Comparison of ENCODE assay signal across 18 cellular contexts in the genomic region with DNA sequence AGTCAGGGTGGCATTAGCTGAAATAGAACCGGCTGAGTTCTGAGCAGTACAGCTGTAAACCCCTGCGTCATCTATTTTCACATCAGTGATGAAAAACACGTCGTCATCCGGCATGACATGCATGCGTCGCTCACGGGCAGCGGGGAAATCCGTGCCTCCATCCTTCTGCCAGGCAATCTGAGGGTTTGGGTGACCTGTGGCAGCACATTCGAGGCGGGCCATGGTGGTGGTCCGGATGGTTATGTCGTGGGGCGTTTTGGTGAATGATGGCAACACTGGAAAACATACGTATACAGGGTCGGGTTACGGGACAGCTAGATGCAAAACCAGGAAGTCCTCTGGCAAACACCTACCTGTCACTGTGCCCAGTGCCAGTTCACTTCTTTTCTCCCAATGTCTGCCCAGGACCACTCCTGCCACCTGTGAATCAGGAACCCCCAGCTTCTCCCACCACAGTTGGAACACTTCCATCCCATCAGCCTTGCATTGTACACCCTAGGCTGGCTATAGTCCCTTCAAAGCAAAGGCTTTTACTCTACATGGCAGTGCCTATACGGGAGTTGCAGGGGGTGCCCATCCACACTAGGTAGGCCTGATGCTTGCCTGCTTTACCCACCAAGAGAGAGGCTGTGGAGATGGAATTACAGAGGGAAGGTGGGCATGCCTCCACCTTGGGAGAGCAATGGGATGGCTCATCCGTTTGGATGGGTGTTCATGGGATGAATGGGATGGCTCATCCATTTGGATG.
DNase-seq lines count a peak whose midpoint lies in the region; ATAC-seq and TF ChIP-seq lines count a peak whose summit lies in the region.
"Had no signal": no experiment of that assay in that cellular context is flagged by ENCODE, and none has a peak within 500 bp of the region (broad histone marks: within the 10 kb centered on the region; RNA-seq: fewer than 3 reads in every experiment).

No MANE protein-coding gene starts in this region.

- H3K27ac ChIP-seq in endodermal cell (ENCODE audit: low read depth, low read length), result no peak overlapping the region
- no peak overlapping the region for H3K27ac ChIP-seq in neuronal stem cell (replicated peaks; ENCODE audit: low read length)
- H3K27ac ChIP-seq: C4-2B, GM23248 had no signal

- no peak overlapping the region for H2AK5ac ChIP-seq in neuronal stem cell (ENCODE audit: low read depth, low read length)

- ATAC-seq in T-cell (replicated peaks in 1 of 4), result no peak
- no peak for ATAC-seq in stimulated activated naive B cell treated with anti-CD40 and anti-IgM and Interleukin-4, amounts not matched to agents 10 μg/mL and 1 μg/mL and 100 μg/mL, for 72 hours (replicated peaks)

- DNase-seq in activated T-cell treated with anti-CD3 and anti-CD28 coated beads, Interleukin-2, amount 50 U/mL, for 24 hours, result no peak
- DNase-seq in activated T-cell treated with anti-CD3 and anti-CD28 coated beads, Interleukin-2, amount 50 U/mL, for 48 hours, result no peak
- no peak for DNase-seq in T-cell
- peak; percentile 30 for DNase-seq in endodermal cell
- no peak for DNase-seq in stimulated activated naive B cell treated with anti-CD40 and anti-IgM and Interleukin-4, amounts not matched to agents 10 μg/mL and 1 μg/mL and 100 μg/mL, for 72 hours
- DNase-seq in NCI-H2029 (lab: John Stamatoyannopoulos, UW), result no peak
- DNase-seq in neuronal stem cell (ENCODE audit: low spot score), result no peak
- DNase-seq in HuH-7 (ENCODE audit: low spot score), result no peak
- DNase-seq: DND-41, GDM1, GM23248, Kasumi-1, NCI-H1417, NCI-H1930, NCI-H2171 treated with DMSO at 0.1 percent for 48 hours, NCI-H510A, NCI-H82 had no signal

- no peaks in the 10 kb centered on the region for H3K27me3 Mint-ChIP-seq in activated T-cell treated with anti-CD3 and anti-CD28 coated beads, Interleukin-2, amount 50 U/mL, for 24 hours
- no peaks in the 10 kb centered on the region for H3K27me3 Mint-ChIP-seq in T-cell
- no peaks in the 10 kb centered on the region for H3K27me3 Mint-ChIP-seq in endodermal cell (ENCODE audit: insufficient read depth)
- no peaks in the 10 kb centered on the region for H3K27me3 Mint-ChIP-seq in stimulated activated naive B cell treated with anti-CD40 and anti-IgM and Interleukin-4, amounts not matched to agents 10 μg/mL and 1 μg/mL and 100 μg/mL, for 72 hours

- WGBS in endodermal cell (ENCODE audit: insufficient coverage in 1 of 2, insufficient read length in 1 of 2), 2 experiments, result 96 to 98% methylated on average over 19 to 20 of the region's 20 CpGs
- WGBS in neuronal stem cell (ENCODE audit: extremely low coverage in 2 of 2, insufficient read length in 2 of 2, insufficient replicate concordance in 1 of 2), 2 donors, result no CpG with 5 or more reads among the region's 20 CpGs

- no peak overlapping the region for H3K18ac ChIP-seq in neuronal stem cell (ENCODE audit: low read length)

- H4K91ac ChIP-seq in neuronal stem cell (ENCODE audit: low read depth, low read length, poor library complexity), result no peak overlapping the region

- no peaks in the 10 kb centered on the region for H3K9me3 Mint-ChIP-seq in activated T-cell treated with anti-CD3 and anti-CD28 coated beads, Interleukin-2, amount 50 U/mL, for 24 hours
- H3K9me3 Mint-ChIP-seq in T-cell (peaks cover 0 to 5% (median 0%) of the 10 kb centered on the region in 3 donors), endodermal cell (peaks cover 2% of the 10 kb centered on the region)
- H3K9me3 Mint-ChIP-seq in stimulated activated naive B cell treated with anti-CD40 and anti-IgM and Interleukin-4, amounts not matched to agents 10 μg/mL and 1 μg/mL and 100 μg/mL, for 72 hours, result peaks cover 0 to 2% of the 10 kb centered on the region in 2 donors

- H3K27me3 ChIP-seq in endodermal cell (ENCODE audit: control insufficient read depth, insufficient read depth, low read length, poor library complexity, severe bottlenecking) (no peaks in the 10 kb centered on the region), neuronal stem cell (ENCODE audit: control insufficient read depth in 3 of 3, insufficient read depth in 3 of 3, low read depth in 1 of 3, low read length in 3 of 3) (no peaks in the 10 kb centered on the region)

- H3K4me1 Mint-ChIP-seq in activated T-cell treated with anti-CD3 and anti-CD28 coated beads, Interleukin-2, amount 50 U/mL, for 24 hours (ENCODE audit: low read depth), result peaks cover 17% of the 10 kb centered on the region
- H3K4me1 Mint-ChIP-seq in T-cell (peaks cover 18 to 30% (median 22%) of the 10 kb centered on the region in 3 donors), endodermal cell (no peaks in the 10 kb centered on the region)
- peaks cover 29 to 32% of the 10 kb centered on the region in 2 donors for H3K4me1 Mint-ChIP-seq in stimulated activated naive B cell treated with anti-CD40 and anti-IgM and Interleukin-4, amounts not matched to agents 10 μg/mL and 1 μg/mL and 100 μg/mL, for 72 hours

- H3K79me1 ChIP-seq in neuronal stem cell (ENCODE audit: low read depth, low read length), result peaks cover 8% of the 10 kb centered on the region

- H2BK12ac ChIP-seq in neuronal stem cell (ENCODE audit: low read length), result no peak overlapping the region

- H3K36me3 ChIP-seq in endodermal cell (ENCODE audit: control insufficient read depth, insufficient read depth, low read length), result peaks cover 95% of the 10 kb centered on the region
- peaks cover 75 to 98% of the 10 kb centered on the region in 2 donors for H3K36me3 ChIP-seq in neuronal stem cell (replicated peaks in 1 of 2; ENCODE audit: control insufficient read depth in 2 of 2, insufficient read depth in 2 of 2, low read length in 2 of 2)

- H2BK15ac ChIP-seq in neuronal stem cell (ENCODE audit: low read length), result no peak overlapping the region

- no peak overlapping the region for H2BK120ac ChIP-seq in neuronal stem cell (ENCODE audit: low read depth, low read length)

- POLR2A ChIA-PET in T-cell (lab: Charles Lee), result no interaction called here

- H3K23ac ChIP-seq in neuronal stem cell (ENCODE audit: low read depth, low read length, poor library complexity), result no peak overlapping the region

- H3K4me3 Mint-ChIP-seq in activated T-cell treated with anti-CD3 and anti-CD28 coated beads, Interleukin-2, amount 50 U/mL, for 24 hours, result no peak overlapping the region
- H3K4me3 Mint-ChIP-seq in T-cell, result no peak overlapping the region
- no peak overlapping the region for H3K4me3 Mint-ChIP-seq in endodermal cell
- H3K4me3 Mint-ChIP-seq in stimulated activated naive B cell treated with anti-CD40 and anti-IgM and Interleukin-4, amounts not matched to agents 10 μg/mL and 1 μg/mL and 100 μg/mL, for 72 hours, result no peak overlapping the region

- peaks cover 17% of the 10 kb centered on the region for H3K9me3 ChIP-seq in endodermal cell (ENCODE audit: control insufficient read depth, low read length)
- H3K9me3 ChIP-seq in neuronal stem cell (replicated peaks in 1 of 2; ENCODE audit: control insufficient read depth in 2 of 2, insufficient read depth in 1 of 2, low read depth in 1 of 2, low read length in 2 of 2), result peaks cover 6 to 37% of the 10 kb centered on the region in 2 donors

- H3K4me3 ChIP-seq in endodermal cell (ENCODE audit: low read length) (no peak overlapping the region), neuronal stem cell (ENCODE audit: low read length in 2 of 2) (no peak overlapping the region)
- H3K4me3 ChIP-seq: GM23248 had no signal

- peaks cover 96% of the 10 kb centered on the region for H3K36me3 Mint-ChIP-seq in activated T-cell treated with anti-CD3 and anti-CD28 coated beads, Interleukin-2, amount 50 U/mL, for 24 hours (ENCODE audit: low read depth)
- H3K36me3 Mint-ChIP-seq in T-cell, result peaks cover 89% of the 10 kb centered on the region
- peaks cover 90% of the 10 kb centered on the region for H3K36me3 Mint-ChIP-seq in endodermal cell (ENCODE audit: low read depth)
- peaks cover 46 to 75% of the 10 kb centered on the region in 2 donors for H3K36me3 Mint-ChIP-seq in stimulated activated naive B cell treated with anti-CD40 and anti-IgM and Interleukin-4, amounts not matched to agents 10 μg/mL and 1 μg/mL and 100 μg/mL, for 72 hours

- H3K4me1 ChIP-seq in endodermal cell (ENCODE audit: control insufficient read depth, insufficient read depth, low read length), result no peaks in the 10 kb centered on the region
- H3K4me1 ChIP-seq in neuronal stem cell (ENCODE audit: control insufficient read depth in 2 of 2, insufficient read depth in 1 of 2, low read depth in 1 of 2, low read length in 2 of 2), result peaks cover 0 to 4% of the 10 kb centered on the region in 2 donors

- H3K27ac Mint-ChIP-seq in activated T-cell treated with anti-CD3 and anti-CD28 coated beads, Interleukin-2, amount 50 U/mL, for 24 hours, result peak overlapping the region; percentile 57
- peak overlapping the region; percentile 23 to 48 for H3K27ac Mint-ChIP-seq in T-cell
- peak overlapping the region; percentile 4 for H3K27ac Mint-ChIP-seq in endodermal cell
- peak overlapping the region; percentile 75 for H3K27ac Mint-ChIP-seq in stimulated activated naive B cell treated with anti-CD40 and anti-IgM and Interleukin-4, amounts not matched to agents 10 μg/mL and 1 μg/mL and 100 μg/mL, for 72 hours

- no peak overlapping the region for H3K4ac ChIP-seq in neuronal stem cell (ENCODE audit: low read length)

- H3K4me2 ChIP-seq in neuronal stem cell (ENCODE audit: insufficient read depth, low read length, poor library complexity, severe bottlenecking), result no peak overlapping the region

- CTCF ChIA-PET in T-cell (lab: Charles Lee), result interaction anchor here (0.7 to 1.1 kb wide), 2 partner anchors 10 to 13 kb away, joined by 3 to 4 read pairs; no protein-coding TSS in a partner anchor

- H2BK5ac ChIP-seq in neuronal stem cell (ENCODE audit: low read length), result no peak overlapping the region

- no peak overlapping the region for H3K9ac ChIP-seq in endodermal cell (ENCODE audit: extremely low read depth, low read length, poor library complexity, severe bottlenecking)
- no peak overlapping the region for H3K9ac ChIP-seq in neuronal stem cell (ENCODE audit: low read depth, low read length, poor library complexity)
- H3K9ac ChIP-seq: GM23248 had no signal

- H4K8ac ChIP-seq in neuronal stem cell (ENCODE audit: low read depth, low read length), result no peak overlapping the region

- no peak overlapping the region for H3K14ac ChIP-seq in neuronal stem cell (ENCODE audit: low read length)

- H2AFZ ChIP-seq in neuronal stem cell (ENCODE audit: low read length), result no peak overlapping the region
- H2AFZ ChIP-seq: GM23248 had no signal

- TF ChIP-seq CTCF in endodermal cell (conservative IDR thresholded peaks at IDR 0.05), result no peak

Comparison
In these comparisons a context has a peak if more than half of its experiments do, and no peak if none do; other contexts are left out.
1. H3K27ac Mint-ChIP-seq: peak in every context shown above with its lines; median percentile 75 in stimulated activated naive B cell treated with anti-CD40 and anti-IgM and Interleukin-4, amounts not matched to agents 10 μg/mL and 1 μg/mL and 100 μg/mL, for 72 hours; 57 in activated T-cell treated with anti-CD3 and anti-CD28 coated beads, Interleukin-2, amount 50 U/mL, for 24 hours; 36 in T-cell; 4 in endodermal cell.